Comparison of ENCODE assay signal across 20 cellular contexts in genomic region chr6:15921243-15921642, GRCh38.
"Had no signal": no experiment of that assay in that cellular context is flagged by ENCODE, and none has a peak within 500 bp of the region (broad histone marks: within the 10 kb centered on the region; RNA-seq: fewer than 3 reads in every experiment).

No MANE protein-coding gene starts in this region.

- FAIRE-seq: keratinocyte had no signal

- H3K4me3 ChIP-seq: colonic mucosa, lung, stomach, upper lobe of left lung had no signal

- H2AFZ ChIP-seq: parathyroid adenoma had no signal

- H3K36me3 ChIP-seq: brain microvascular endothelial cell, colonic mucosa, stomach, upper lobe of left lung had no signal

- ATAC-seq: activated CD8-positive, alpha-beta memory T cell treated with anti-CD3 and anti-CD28 coated beads, Interleukin-2, amount 10 ng/mL, durations not matched to agents 7 days and 5 days; sciatic nerve; stimulated activated effector memory CD8-positive, alpha-beta T cell treated with anti-CD3 and anti-CD28 coated beads, Interleukin-12 subunit alpha, Interleukin-12 subunit beta, amount 100 ng/mL, for 72 hours had no signal

- H3K4me1 ChIP-seq: colonic mucosa, parathyroid adenoma, stomach, upper lobe of left lung had no signal

- H3K27me3 ChIP-seq: brain microvascular endothelial cell, colonic mucosa, stomach, upper lobe of left lung had no signal

- H3K9ac ChIP-seq: parathyroid adenoma had no signal

- H3K79me2 ChIP-seq: parathyroid adenoma had no signal

- H3K9me3 ChIP-seq: colonic mucosa, stomach, upper lobe of left lung had no signal

- H3K27ac ChIP-seq: brain microvascular endothelial cell, colonic mucosa, parathyroid adenoma, stomach, upper lobe of left lung had no signal

- DNase-seq: activated CD4-positive, alpha-beta memory T cell treated with anti-CD3 and anti-CD28 coated beads, Interleukin-2, amount 10 ng/mL, durations not matched to agents 7 days and 5 days; activated CD4-positive, alpha-beta T cell treated with anti-CD3 and anti-CD28 coated beads for 48 hours; activated CD4-positive, CD25-positive, alpha-beta regulatory T cell; activated CD8-positive, alpha-beta memory T cell treated with anti-CD3 and anti-CD28 coated beads, Interleukin-2, amount 10 ng/mL, durations not matched to agents 7 days and 5 days; activated naive CD4-positive, alpha-beta T cell treated with anti-CD3 and anti-CD28 coated beads for 36 hours; activated T-cell treated with anti-CD3 and anti-CD28 coated beads, Interleukin-2, amount 50 U/mL, for 1 hour; aorta; brain microvascular endothelial cell; central memory CD4-positive, alpha-beta T cell; colonic mucosa; erythroblast; stimulated activated CD4-positive, alpha-beta T cell treated with anti-CD3 and anti-CD28 coated beads, Interleukin-4, amount 100 ng/mL, for 24 hours; stomach; T1000; upper lobe of left lung had no signal
